Comparison of ENCODE assay signal across 8 cellular contexts in the genomic region with DNA sequence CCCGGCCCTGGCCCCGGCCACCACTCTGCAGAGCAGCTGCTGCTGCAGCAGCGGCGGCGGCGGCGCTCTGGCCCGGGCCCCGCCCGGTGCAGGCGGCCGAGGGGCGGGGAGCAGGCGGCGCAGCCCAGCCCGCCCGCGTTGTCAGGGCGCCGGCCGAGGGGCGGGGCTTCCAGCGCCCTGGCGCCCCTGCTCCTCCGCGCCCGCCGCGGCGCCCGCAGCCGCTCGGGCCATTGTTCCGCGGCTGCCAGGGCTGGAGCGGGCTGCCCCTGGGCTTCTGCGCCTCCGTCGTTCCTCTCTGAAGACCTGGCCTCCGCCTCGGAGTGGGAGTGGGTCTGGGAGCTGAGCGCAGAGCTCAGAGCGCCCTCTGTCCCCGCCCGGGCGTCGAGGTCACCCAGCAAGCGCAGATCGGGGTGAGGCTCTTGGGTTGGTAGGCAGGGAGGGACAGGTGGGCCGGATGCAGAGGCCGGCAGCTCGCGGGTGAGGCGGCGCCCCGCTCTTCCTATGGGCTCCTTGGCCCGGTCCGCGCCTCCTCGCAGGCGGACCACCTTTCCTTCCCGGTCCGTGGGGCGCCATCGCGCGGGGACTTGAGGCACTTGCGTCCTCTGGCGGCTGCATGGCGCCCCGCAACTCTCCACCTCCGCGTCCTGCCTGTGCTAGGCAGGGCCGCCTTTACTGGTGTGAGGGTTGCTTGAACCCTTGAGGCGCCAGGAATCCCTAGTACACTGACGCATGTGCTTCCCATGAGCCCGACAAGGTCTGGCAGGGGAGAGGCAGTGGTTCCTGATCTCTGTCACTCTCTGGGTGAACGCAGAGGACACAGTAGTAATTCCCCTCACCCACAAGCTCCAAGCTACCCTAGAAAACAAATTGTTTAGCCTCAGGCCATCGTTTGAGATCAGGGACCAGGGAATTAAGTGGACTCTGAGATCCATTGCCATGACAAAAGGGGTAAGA. TPM values are rescaled to one million over a fixed set of nuclear protein-coding genes. Genes with fewer than 3 reads are reported as not detected.
A peak's percentile ranks its signal among the peaks of the same experiment; 100 is the strongest.
DNase-seq lines count a peak whose midpoint lies in the region; ATAC-seq and TF ChIP-seq lines count a peak whose summit lies in the region.

A gene with protein sequence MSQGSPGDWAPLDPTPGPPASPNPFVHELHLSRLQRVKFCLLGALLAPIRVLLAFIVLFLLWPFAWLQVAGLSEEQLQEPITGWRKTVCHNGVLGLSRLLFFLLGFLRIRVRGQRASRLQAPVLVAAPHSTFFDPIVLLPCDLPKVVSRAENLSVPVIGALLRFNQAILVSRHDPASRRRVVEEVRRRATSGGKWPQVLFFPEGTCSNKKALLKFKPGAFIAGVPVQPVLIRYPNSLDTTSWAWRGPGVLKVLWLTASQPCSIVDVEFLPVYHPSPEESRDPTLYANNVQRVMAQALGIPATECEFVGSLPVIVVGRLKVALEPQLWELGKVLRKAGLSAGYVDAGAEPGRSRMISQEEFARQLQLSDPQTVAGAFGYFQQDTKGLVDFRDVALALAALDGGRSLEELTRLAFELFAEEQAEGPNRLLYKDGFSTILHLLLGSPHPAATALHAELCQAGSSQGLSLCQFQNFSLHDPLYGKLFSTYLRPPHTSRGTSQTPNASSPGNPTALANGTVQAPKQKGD (minus strand): TSS at position 69 of the 954 bp plus-strand sequence. CDS start 96 bp downstream, outside the sequence.

- peak within 1 kb of the TSS; percentile 92 to 96 for H3K27ac ChIP-seq in SK-N-SH (ENCODE audit: low read depth in 2 of 2, low read length in 1 of 2)
- peak within 1 kb of the TSS; percentile 93 for H3K27ac ChIP-seq in temporal lobe (ENCODE audit: low read depth, low read length)

- peak within 1 kb of the TSS; percentile 99 for H3K4me2 ChIP-seq in SK-N-SH

- ATAC-seq in omental fat pad (ENCODE audit: low FRiP score), result peak; percentile 94

- no peaks in the 10 kb centered on the region for H3F3A ChIP-seq in SK-N-SH (replicated peaks; ENCODE audit: insufficient read depth)

- H3K9me2 ChIP-seq in SK-N-SH, result no peaks in the 10 kb centered on the region

- TF ChIP-seq CTCF in GM10248 (IDR thresholded peaks at IDR 0.05; ENCODE audit: control extremely low read depth, extremely low read depth, low read depth, missing control alignments), result peak; percentile 97
- peak; percentile 88 for TF ChIP-seq CTCF in HFF-Myc (IDR thresholded peaks at IDR 0.05; ENCODE audit: low read depth, low read length, missing control alignments)
- peak; percentile 91 for TF ChIP-seq CTCF in SK-N-SH (IDR thresholded peaks at IDR 0.05)
- peak in 1 of 3 donors; percentile 59 for TF ChIP-seq CTCF in omental fat pad (IDR thresholded peaks at IDR 0.05)

- peaks cover 24% of the 10 kb centered on the region for H3K79me2 ChIP-seq in SK-N-SH (ENCODE audit: insufficient read depth)

- peaks cover 7 to 17% of the 10 kb centered on the region in 2 experiments for H3K36me3 ChIP-seq in SK-N-SH (replicated peaks in 1 of 2; ENCODE audit: control insufficient read depth in 1 of 2, insufficient read depth in 2 of 2, low read length in 1 of 2)

- CTCF ChIA-PET in GM10248 (lab: Yijun Ruan, JAX) (interaction anchor here (0.5 to 5.4 kb wide), 34 partner anchors 9 to 331 kb away, joined by 3 to 69 read pairs (median 4); a partner anchor contains a TSS), SK-N-SH (lab: Yijun Ruan, JAX) (interaction anchor here (0.6 to 2.7 kb wide), 43 partner anchors 9 to 565 kb away, joined by 3 to 17 read pairs (median 4); a partner anchor contains a TSS)

- WGBS in SK-N-SH (ENCODE audit: low lambda C conversion rate), result under 1% methylated on average over 15 of the region's 79 CpGs

- peak within 1 kb of the TSS; percentile 86 for H3K9ac ChIP-seq in SK-N-SH

- POLR2A ChIA-PET in GM10248 (lab: Yijun Ruan, JAX) (interaction anchor here (0.7 to 1.3 kb wide), 2 partner anchors 39 to 329 kb away, joined by 4 to 5 read pairs; a partner anchor contains a TSS), SK-N-SH (lab: Yijun Ruan, JAX) (interaction anchor here (1.3 to 2.7 kb wide), 3 partner anchors 25 to 216 kb away, joined by 3 to 19 read pairs (median 16); a partner anchor contains a TSS)

- H3K4me3 ChIP-seq in HFF-Myc (replicated peaks; ENCODE audit: low read depth, low read length), result peak within 1 kb of the TSS; percentile 85
- H3K4me3 ChIP-seq in SK-N-SH (ENCODE audit: low read depth in 2 of 2, low read length in 1 of 2), result peak within 1 kb of the TSS; percentile 74 to 99

- peak; percentile 65 for TF ChIP-seq RAD21 in SK-N-SH (IDR thresholded peaks at IDR 0.05; ENCODE audit: low read length)

- H3K4me1 ChIP-seq in SK-N-SH (ENCODE audit: control insufficient read depth in 1 of 2, insufficient read depth in 2 of 2, low read depth in 1 of 2, low read length in 1 of 2), result peaks cover 0 to 19% of the 10 kb centered on the region in 2 experiments; a peak in 1 of 4 replicates

- DNase-seq in GM10248 (ENCODE audit: extremely low spot score), result peak; percentile 95
- no peak for DNase-seq in HFF-Myc (ENCODE audit: extremely low read depth, low read depth)
- DNase-seq in MV-4-11 (lab: John Stamatoyannopoulos, UW), result peak; percentile 78
- DNase-seq in SK-N-SH, result peak; percentile 98
- DNase-seq in activated naive CD4-positive, alpha-beta T cell treated with anti-CD3 and anti-CD28 coated beads, Interleukin-2, amount 50 U/mL, for 16 hours, result peak; percentile 88
- peak; percentile 87 for DNase-seq in globus pallidus (ENCODE audit: low spot score)
- peak; percentile 77 for DNase-seq in omental fat pad (ENCODE audit: low spot score)

- no peaks in the 10 kb centered on the region for H3K27me3 ChIP-seq in SK-N-SH (ENCODE audit: insufficient read depth)

- peaks cover 13% of the 10 kb centered on the region for H4K20me1 ChIP-seq in SK-N-SH (ENCODE audit: insufficient read depth)

- H3K9me3 ChIP-seq in SK-N-SH, result no peaks in the 10 kb centered on the region

- TF ChIP-seq EP300 in SK-N-SH (IDR thresholded peaks at IDR 0.05; ENCODE audit: borderline replicate concordance in 1 of 2, low read depth in 1 of 2, low read length in 1 of 2), result no peak

- peak within 1 kb of the TSS; percentile 96 for H2AFZ ChIP-seq in SK-N-SH (ENCODE audit: low read depth)

TF ChIP-seq in SK-N-SH, 30 proteins besides CTCF, POLR2A, EP300 and RAD21 (continues in another document):
- TF ChIP-seq, protein P1, sequence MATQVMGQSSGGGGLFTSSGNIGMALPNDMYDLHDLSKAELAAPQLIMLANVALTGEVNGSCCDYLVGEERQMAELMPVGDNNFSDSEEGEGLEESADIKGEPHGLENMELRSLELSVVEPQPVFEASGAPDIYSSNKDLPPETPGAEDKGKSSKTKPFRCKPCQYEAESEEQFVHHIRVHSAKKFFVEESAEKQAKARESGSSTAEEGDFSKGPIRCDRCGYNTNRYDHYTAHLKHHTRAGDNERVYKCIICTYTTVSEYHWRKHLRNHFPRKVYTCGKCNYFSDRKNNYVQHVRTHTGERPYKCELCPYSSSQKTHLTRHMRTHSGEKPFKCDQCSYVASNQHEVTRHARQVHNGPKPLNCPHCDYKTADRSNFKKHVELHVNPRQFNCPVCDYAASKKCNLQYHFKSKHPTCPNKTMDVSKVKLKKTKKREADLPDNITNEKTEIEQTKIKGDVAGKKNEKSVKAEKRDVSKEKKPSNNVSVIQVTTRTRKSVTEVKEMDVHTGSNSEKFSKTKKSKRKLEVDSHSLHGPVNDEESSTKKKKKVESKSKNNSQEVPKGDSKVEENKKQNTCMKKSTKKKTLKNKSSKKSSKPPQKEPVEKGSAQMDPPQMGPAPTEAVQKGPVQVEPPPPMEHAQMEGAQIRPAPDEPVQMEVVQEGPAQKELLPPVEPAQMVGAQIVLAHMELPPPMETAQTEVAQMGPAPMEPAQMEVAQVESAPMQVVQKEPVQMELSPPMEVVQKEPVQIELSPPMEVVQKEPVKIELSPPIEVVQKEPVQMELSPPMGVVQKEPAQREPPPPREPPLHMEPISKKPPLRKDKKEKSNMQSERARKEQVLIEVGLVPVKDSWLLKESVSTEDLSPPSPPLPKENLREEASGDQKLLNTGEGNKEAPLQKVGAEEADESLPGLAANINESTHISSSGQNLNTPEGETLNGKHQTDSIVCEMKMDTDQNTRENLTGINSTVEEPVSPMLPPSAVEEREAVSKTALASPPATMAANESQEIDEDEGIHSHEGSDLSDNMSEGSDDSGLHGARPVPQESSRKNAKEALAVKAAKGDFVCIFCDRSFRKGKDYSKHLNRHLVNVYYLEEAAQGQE (IDR thresholded peaks at IDR 0.05; ENCODE audit: low read depth, low read length), result no peak
- no peak for TF ChIP-seq RFX5 (IDR thresholded peaks at IDR 0.05; ENCODE audit: low read length)
- no peak for TF ChIP-seq NFIC (IDR thresholded peaks at IDR 0.05; ENCODE audit: borderline replicate concordance)
- no peak for TF ChIP-seq TCF12 (IDR thresholded peaks at IDR 0.05)
- TF ChIP-seq GABPA (IDR thresholded peaks at IDR 0.05; ENCODE audit: low read depth), result peak; percentile 23; the same call in 1 of the 2 replicates
- TF ChIP-seq, protein P2, sequence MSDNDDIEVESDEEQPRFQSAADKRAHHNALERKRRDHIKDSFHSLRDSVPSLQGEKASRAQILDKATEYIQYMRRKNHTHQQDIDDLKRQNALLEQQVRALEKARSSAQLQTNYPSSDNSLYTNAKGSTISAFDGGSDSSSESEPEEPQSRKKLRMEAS (IDR thresholded peaks at IDR 0.05; ENCODE audit: low read depth), result 0 out of 2 replicates have a peak, but pooled peaks have one; percentile 12
- no peak for TF ChIP-seq EZH2phosphoT487 (IDR thresholded peaks at IDR 0.05; ENCODE audit: borderline replicate concordance, low read depth)
- peak; percentile 45; the same call in 1 of the 2 replicates for TF ChIP-seq FOXJ3 (CRISPR knock-in tag; IDR thresholded peaks at IDR 0.05)
- peak; percentile 38; the same call in 1 of the 2 replicates for TF ChIP-seq NRF1 (IDR thresholded peaks at IDR 0.05; ENCODE audit: low read depth, low read length)
- no peak for TF ChIP-seq RXRA (IDR thresholded peaks at IDR 0.05; ENCODE audit: borderline replicate concordance, low read depth)
- no peak for TF ChIP-seq MEF2A (IDR thresholded peaks at IDR 0.05; ENCODE audit: borderline replicate concordance, low read depth)
- no peak for TF ChIP-seq FOXM1 (IDR thresholded peaks at IDR 0.05; ENCODE audit: low read depth)
- TF ChIP-seq TAF1 (IDR thresholded peaks at IDR 0.05; ENCODE audit: borderline replicate concordance, low read depth, low read length), result peak; percentile 17

RNA-seq across cellular contexts. Expression of the gene that starts here (rescaled TPM):
- polyA plus RNA-seq in SK-N-SH (2012; rRNA removed), result 78.6 and 88.4 TPM in 2 replicates
- 33.7 and 43.6 TPM in 2 replicates for polyA plus RNA-seq in SK-N-SH (2012; cell fraction: cytosol; rRNA removed)
- 285 and 300 TPM in 2 replicates for polyA plus RNA-seq in SK-N-SH (2012; cell fraction: nucleus; rRNA removed)
- 10 to 100 TPM in 2 of 4 donors, 1 to 10 TPM in 2; 5.8 to 28.7 (median 13.3) TPM for total RNA-seq in omental fat pad
- 8.4 TPM for total RNA-seq in temporal lobe
